Comparison of ENCODE assay signal across 8 cellular contexts in the genomic region with DNA sequence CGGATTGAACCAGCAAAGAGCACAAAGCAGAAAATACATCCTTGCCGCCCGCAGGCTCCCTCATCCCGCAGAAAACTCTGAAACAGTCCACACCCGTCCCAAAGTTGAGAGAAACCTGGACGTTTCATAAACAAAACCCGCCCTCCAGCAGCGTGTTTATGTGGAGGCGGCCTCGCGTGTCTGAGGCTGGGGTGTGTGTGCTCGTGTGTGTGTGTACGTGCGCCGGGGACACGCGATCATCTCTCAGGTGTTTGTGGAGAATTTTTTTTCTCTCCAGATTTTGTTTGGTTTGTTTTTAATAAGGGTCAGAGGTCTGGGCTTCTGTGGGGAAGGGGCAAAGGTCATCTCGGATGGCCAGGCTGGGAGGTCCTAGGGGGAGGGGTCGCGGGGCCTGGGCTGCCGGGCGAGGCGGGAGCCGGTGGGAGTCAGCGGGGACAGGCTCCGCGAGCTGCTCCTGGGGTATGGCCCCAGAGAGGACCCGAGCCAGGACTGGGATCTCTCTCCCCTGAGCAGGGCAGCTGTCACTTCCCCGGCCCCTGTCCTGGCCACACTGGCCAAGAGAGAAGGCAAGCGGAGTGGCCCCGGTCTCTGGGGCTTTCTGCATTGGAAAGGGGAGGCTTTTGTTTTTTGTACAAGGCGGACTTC.
DNase-seq lines count a peak whose midpoint lies in the region; ATAC-seq and TF ChIP-seq lines count a peak whose summit lies in the region.

No MANE protein-coding gene starts in this region.

- peaks cover 23% of the 10 kb centered on the region for H3K4me1 Mint-ChIP-seq in activated CD4-positive, alpha-beta T cell treated with anti-CD3 and anti-CD28 coated beads for 36 hours
- H3K4me1 Mint-ChIP-seq in type B pancreatic cell (ENCODE audit: unreplicated experiment): peaks cover 27% of the 10 kb centered on the region

- H3K4me3 Mint-ChIP-seq in activated CD4-positive, alpha-beta T cell treated with anti-CD3 and anti-CD28 coated beads for 36 hours: peak overlapping the region; percentile 75
- H3K4me3 Mint-ChIP-seq in type B pancreatic cell: peak overlapping the region; percentile 89

- peak overlapping the region; percentile 94 for H3K27ac Mint-ChIP-seq in activated CD4-positive, alpha-beta T cell treated with anti-CD3 and anti-CD28 coated beads for 36 hours
- peak overlapping the region; percentile 98 for H3K27ac Mint-ChIP-seq in type B pancreatic cell

- DNase-seq in activated T-cell treated with anti-CD3 and anti-CD28 coated beads for 4 hours (peak; percentile 48), myocyte (ENCODE audit: low read depth) (peak; percentile 47), type B pancreatic cell (ENCODE audit: extremely low spot score, unreplicated experiment) (no peak), retina (no peak)
- DNase-seq in activated T-cell treated with anti-CD3 and anti-CD28 coated beads, Interleukin-2, amount 50 U/mL, for 1 hour: no peak
- peak; percentile 56 for DNase-seq in activated CD4-positive, alpha-beta T cell treated with anti-CD3 and anti-CD28 coated beads for 36 hours

- CTCF ChIA-PET in activated CD4-positive, alpha-beta T cell treated with anti-CD3 and anti-CD28 coated beads for 36 hours (lab: Charles Lee): interaction anchor here (0.5 to 0.6 kb wide), 2 partner anchors 97 to 225 kb away, joined by 3 to 4 read pairs; no protein-coding TSS in a partner anchor

- H3K9me3 Mint-ChIP-seq in activated CD4-positive, alpha-beta T cell treated with anti-CD3 and anti-CD28 coated beads for 36 hours (ENCODE audit: low read depth): peaks cover 9% of the 10 kb centered on the region
- peaks cover 10% of the 10 kb centered on the region for H3K9me3 Mint-ChIP-seq in type B pancreatic cell

- H3K4me1 ChIP-seq in endocrine pancreas (ENCODE audit: control insufficient read depth, insufficient read depth, low read length): no peaks in the 10 kb centered on the region

- H3K9ac ChIP-seq in endocrine pancreas (ENCODE audit: control insufficient read depth, insufficient read depth, low read length): peak overlapping the region; percentile 89

- intact Hi-C loops in activated CD4-positive, alpha-beta T cell treated with anti-CD3 and anti-CD28 coated beads for 36 hours (cut with DNase I, micrococcal nuclease): loop anchor here (5.0 kb wide), 3 partner anchors 73 to 957 kb away; a partner anchor contains a TSS

- H3K36me3 ChIP-seq in endocrine pancreas (ENCODE audit: control insufficient read depth, insufficient read depth, low read length): no peaks in the 10 kb centered on the region

- H3K4me3 ChIP-seq in endocrine pancreas (ENCODE audit: control insufficient read depth, insufficient read depth, low read length): no peak overlapping the region

- no peaks in the 10 kb centered on the region for H3K27me3 Mint-ChIP-seq in activated CD4-positive, alpha-beta T cell treated with anti-CD3 and anti-CD28 coated beads for 36 hours
- H3K27me3 Mint-ChIP-seq in type B pancreatic cell: no peaks in the 10 kb centered on the region

- no peak for TF ChIP-seq CTCF in type B pancreatic cell (conservative IDR thresholded peaks at IDR 0.05)

- H3K27me3 ChIP-seq in endocrine pancreas (ENCODE audit: control insufficient read depth, insufficient read depth, low read length): no peaks in the 10 kb centered on the region

- no peak for ATAC-seq in activated CD4-positive, alpha-beta T cell treated with anti-CD3 and anti-CD28 coated beads for 36 hours
- ATAC-seq in GM21737 (IDR thresholded peaks at IDR 0.05; ENCODE audit: unreplicated experiment): no peak

- H3K36me3 Mint-ChIP-seq in activated CD4-positive, alpha-beta T cell treated with anti-CD3 and anti-CD28 coated beads for 36 hours (ENCODE audit: low read depth): peaks cover 2% of the 10 kb centered on the region
- H3K36me3 Mint-ChIP-seq in type B pancreatic cell: peaks cover 5% of the 10 kb centered on the region

- no peaks in the 10 kb centered on the region for H3K9me3 ChIP-seq in endocrine pancreas (ENCODE audit: control insufficient read depth, low read length)

- POLR2A ChIA-PET in activated CD4-positive, alpha-beta T cell treated with anti-CD3 and anti-CD28 coated beads for 36 hours (lab: Charles Lee): interaction anchor here (0.6 kb wide), 1 partner anchor 75 kb away, joined by 6 read pairs; no protein-coding TSS in a partner anchor

Comparison
In these comparisons a context has a peak if more than half of its experiments do, and no peak if none do; other contexts are left out.
1. DNase-seq: peak in activated T-cell treated with anti-CD3 and anti-CD28 coated beads for 4 hours (single experiment), activated CD4-positive, alpha-beta T cell treated with anti-CD3 and anti-CD28 coated beads for 36 hours (single experiment) and myocyte (single experiment); none in activated T-cell treated with anti-CD3 and anti-CD28 coated beads, Interleukin-2, amount 50 U/mL, for 1 hour (single experiment), type B pancreatic cell (single experiment) and retina (single experiment).